In genomic region chr6:11193434-11193833, GRCh38 we compare ENCODE assay signal across 17 cellular contexts.
"Had no signal": no experiment of that assay in that cellular context is flagged by ENCODE, and none has a peak within 500 bp of the region (broad histone marks: within the 10 kb centered on the region; RNA-seq: fewer than 3 reads in every experiment).

No MANE protein-coding gene starts in this region.

- H3K4me3 Mint-ChIP-seq: nephron progenitor cell had no signal

- H3K4me3 ChIP-seq: breast epithelium, dorsolateral prefrontal cortex, esophagus squamous epithelium, ovary, tibial artery had no signal

- FAIRE-seq: endometrium had no signal

- H3K9me3 Mint-ChIP-seq: activated T-helper 2 cell treated with anti-CD3 and anti-CD28 coated beads, Interferon-gamma antibody, Interleukin-2, Interleukin-4, amounts not matched to agents 10 μg/mL and 5 μg/mL and 100 μg/mL, durations not matched to agents 14 hours and 24 hours and 36 hours had no signal

- H3K4me1 ChIP-seq: breast epithelium had no signal

- ATAC-seq: left colon had no signal

- DNase-seq: activated naive CD4-positive, alpha-beta T cell treated with anti-CD3 and anti-CD28 coated beads, Interleukin-2, amount 50 U/mL, for 16 hours; activated T-cell treated with anti-CD3 and anti-CD28 coated beads for 4 hours; amygdala; dorsolateral prefrontal cortex; esophagus squamous epithelium; foreskin fibroblast; glutamatergic neuron; left colon; nephron progenitor cell; ovary; stimulated activated CD4-positive, alpha-beta T cell treated with anti-CD3 and anti-CD28 coated beads, Interleukin-15, amount 100 ng/mL, for 24 hours; stimulated activated CD4-positive, alpha-beta T cell treated with anti-CD3 and anti-CD28 coated beads, Interleukin-4, amount 100 ng/mL, for 24 hours; T1000; tibial artery had no signal

- H3K27ac ChIP-seq: breast epithelium, ovary had no signal

- H3K27me3 ChIP-seq: breast epithelium, dorsolateral prefrontal cortex, esophagus squamous epithelium, ovary, tibial artery had no signal

- H3K36me3 ChIP-seq: breast epithelium, ovary had no signal

- H3K9me3 ChIP-seq: breast epithelium, esophagus squamous epithelium, ovary, tibial artery had no signal

- H3K27ac Mint-ChIP-seq: activated T-helper 2 cell treated with anti-CD3 and anti-CD28 coated beads, Interferon-gamma antibody, Interleukin-2, Interleukin-4, amounts not matched to agents 10 μg/mL and 5 μg/mL and 100 μg/mL, durations not matched to agents 14 hours and 24 hours and 36 hours; nephron progenitor cell had no signal
